1 cellular context compared by ENCODE assay signal in the genomic region with DNA sequence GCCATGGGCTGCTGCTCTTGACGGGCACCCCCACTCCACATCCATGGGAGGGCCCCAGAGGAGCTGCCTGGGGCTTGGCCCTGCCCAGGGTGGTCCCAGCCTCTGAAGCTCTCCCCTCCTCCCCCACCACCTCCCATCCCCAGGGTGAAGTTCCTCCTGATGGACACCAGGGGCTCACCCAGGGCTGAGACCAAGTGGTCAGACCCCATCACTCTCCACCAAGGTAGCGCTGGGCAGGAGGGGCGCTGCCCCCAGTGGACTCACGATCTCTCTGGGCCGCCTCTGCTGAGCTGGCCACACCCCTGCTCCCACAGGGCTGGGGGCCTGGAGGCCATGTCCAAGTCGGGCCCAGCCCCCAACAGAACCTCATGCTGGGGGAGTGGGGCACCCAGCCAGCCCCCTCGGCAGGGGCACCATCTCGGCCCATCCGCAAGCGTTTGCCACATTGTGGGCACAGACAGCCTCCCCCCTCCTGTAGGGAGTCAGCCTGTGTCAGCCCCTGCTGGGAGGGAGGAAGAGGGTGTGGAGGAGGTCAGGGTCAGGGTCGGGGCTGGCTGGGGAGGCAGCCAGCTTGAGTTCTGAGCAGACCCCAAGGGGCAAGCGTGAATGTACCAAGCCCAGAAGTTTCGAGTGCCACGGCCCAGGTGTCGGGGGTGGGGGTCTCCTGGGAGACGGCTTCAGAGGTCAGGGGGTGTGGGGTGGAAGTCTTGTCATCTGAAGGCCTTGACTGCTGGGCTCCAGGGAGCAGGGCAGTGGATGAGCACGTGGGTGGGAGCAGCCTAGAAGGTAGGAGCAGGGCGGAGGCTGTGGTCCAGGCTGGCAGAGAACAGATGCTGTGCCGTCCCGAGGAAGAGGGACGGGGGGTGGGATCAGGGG.
TF ChIP-seq lines count a peak whose summit lies in the region.

No MANE protein-coding gene starts in this region.

TF ChIP-seq in GM12878, 131 proteins besides CTCF, POLR2A, EP300 and RAD21:
- no peak for TF ChIP-seq POLR2AphosphoS5 (IDR thresholded peaks at IDR 0.05; ENCODE audit: low read length)
- TF ChIP-seq, protein P1, sequence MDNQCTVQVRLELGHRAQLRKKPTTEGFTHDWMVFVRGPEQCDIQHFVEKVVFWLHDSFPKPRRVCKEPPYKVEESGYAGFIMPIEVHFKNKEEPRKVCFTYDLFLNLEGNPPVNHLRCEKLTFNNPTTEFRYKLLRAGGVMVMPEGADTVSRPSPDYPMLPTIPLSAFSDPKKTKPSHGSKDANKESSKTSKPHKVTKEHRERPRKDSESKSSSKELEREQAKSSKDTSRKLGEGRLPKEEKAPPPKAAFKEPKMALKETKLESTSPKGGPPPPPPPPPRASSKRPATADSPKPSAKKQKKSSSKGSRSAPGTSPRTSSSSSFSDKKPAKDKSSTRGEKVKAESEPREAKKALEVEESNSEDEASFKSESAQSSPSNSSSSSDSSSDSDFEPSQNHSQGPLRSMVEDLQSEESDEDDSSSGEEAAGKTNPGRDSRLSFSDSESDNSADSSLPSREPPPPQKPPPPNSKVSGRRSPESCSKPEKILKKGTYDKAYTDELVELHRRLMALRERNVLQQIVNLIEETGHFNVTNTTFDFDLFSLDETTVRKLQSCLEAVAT (IDR thresholded peaks at IDR 0.05) = no peak
- TF ChIP-seq ZBED1 (IDR thresholded peaks at IDR 0.05; ENCODE audit: borderline replicate concordance) = no peak
- no peak for TF ChIP-seq JUND (IDR thresholded peaks at IDR 0.05; ENCODE audit: low read depth, low read length)
- TF ChIP-seq, protein P2, sequence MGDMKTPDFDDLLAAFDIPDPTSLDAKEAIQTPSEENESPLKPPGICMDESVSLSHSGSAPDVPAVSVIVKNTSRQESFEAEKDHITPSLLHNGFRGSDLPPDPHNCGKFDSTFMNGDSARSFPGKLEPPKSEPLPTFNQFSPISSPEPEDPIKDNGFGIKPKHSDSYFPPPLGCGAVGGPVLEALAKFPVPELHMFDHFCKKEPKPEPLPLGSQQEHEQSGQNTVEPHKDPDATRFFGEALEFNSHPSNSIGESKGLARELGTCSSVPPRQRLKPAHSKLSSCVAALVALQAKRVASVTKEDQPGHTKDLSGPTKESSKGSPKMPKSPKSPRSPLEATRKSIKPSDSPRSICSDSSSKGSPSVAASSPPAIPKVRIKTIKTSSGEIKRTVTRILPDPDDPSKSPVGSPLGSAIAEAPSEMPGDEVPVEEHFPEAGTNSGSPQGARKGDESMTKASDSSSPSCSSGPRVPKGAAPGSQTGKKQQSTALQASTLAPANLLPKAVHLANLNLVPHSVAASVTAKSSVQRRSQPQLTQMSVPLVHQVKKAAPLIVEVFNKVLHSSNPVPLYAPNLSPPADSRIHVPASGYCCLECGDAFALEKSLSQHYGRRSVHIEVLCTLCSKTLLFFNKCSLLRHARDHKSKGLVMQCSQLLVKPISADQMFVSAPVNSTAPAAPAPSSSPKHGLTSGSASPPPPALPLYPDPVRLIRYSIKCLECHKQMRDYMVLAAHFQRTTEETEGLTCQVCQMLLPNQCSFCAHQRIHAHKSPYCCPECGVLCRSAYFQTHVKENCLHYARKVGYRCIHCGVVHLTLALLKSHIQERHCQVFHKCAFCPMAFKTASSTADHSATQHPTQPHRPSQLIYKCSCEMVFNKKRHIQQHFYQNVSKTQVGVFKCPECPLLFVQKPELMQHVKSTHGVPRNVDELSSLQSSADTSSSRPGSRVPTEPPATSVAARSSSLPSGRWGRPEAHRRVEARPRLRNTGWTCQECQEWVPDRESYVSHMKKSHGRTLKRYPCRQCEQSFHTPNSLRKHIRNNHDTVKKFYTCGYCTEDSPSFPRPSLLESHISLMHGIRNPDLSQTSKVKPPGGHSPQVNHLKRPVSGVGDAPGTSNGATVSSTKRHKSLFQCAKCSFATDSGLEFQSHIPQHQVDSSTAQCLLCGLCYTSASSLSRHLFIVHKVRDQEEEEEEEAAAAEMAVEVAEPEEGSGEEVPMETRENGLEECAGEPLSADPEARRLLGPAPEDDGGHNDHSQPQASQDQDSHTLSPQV (IDR thresholded peaks at IDR 0.05) = no peak
- TF ChIP-seq, protein P3, sequence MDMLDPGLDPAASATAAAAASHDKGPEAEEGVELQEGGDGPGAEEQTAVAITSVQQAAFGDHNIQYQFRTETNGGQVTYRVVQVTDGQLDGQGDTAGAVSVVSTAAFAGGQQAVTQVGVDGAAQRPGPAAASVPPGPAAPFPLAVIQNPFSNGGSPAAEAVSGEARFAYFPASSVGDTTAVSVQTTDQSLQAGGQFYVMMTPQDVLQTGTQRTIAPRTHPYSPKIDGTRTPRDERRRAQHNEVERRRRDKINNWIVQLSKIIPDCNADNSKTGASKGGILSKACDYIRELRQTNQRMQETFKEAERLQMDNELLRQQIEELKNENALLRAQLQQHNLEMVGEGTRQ (IDR thresholded peaks at IDR 0.05; ENCODE audit: borderline replicate concordance, low read depth, low read length) = no peak
- TF ChIP-seq, protein P4, sequence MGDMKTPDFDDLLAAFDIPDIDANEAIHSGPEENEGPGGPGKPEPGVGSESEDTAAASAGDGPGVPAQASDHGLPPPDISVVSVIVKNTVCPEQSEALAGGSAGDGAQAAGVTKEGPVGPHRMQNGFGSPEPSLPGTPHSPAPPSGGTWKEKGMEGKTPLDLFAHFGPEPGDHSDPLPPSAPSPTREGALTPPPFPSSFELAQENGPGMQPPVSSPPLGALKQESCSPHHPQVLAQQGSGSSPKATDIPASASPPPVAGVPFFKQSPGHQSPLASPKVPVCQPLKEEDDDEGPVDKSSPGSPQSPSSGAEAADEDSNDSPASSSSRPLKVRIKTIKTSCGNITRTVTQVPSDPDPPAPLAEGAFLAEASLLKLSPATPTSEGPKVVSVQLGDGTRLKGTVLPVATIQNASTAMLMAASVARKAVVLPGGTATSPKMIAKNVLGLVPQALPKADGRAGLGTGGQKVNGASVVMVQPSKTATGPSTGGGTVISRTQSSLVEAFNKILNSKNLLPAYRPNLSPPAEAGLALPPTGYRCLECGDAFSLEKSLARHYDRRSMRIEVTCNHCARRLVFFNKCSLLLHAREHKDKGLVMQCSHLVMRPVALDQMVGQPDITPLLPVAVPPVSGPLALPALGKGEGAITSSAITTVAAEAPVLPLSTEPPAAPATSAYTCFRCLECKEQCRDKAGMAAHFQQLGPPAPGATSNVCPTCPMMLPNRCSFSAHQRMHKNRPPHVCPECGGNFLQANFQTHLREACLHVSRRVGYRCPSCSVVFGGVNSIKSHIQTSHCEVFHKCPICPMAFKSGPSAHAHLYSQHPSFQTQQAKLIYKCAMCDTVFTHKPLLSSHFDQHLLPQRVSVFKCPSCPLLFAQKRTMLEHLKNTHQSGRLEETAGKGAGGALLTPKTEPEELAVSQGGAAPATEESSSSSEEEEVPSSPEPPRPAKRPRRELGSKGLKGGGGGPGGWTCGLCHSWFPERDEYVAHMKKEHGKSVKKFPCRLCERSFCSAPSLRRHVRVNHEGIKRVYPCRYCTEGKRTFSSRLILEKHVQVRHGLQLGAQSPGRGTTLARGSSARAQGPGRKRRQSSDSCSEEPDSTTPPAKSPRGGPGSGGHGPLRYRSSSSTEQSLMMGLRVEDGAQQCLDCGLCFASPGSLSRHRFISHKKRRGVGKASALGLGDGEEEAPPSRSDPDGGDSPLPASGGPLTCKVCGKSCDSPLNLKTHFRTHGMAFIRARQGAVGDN (IDR thresholded peaks at IDR 0.05) = no peak
- TF ChIP-seq, protein P5, sequence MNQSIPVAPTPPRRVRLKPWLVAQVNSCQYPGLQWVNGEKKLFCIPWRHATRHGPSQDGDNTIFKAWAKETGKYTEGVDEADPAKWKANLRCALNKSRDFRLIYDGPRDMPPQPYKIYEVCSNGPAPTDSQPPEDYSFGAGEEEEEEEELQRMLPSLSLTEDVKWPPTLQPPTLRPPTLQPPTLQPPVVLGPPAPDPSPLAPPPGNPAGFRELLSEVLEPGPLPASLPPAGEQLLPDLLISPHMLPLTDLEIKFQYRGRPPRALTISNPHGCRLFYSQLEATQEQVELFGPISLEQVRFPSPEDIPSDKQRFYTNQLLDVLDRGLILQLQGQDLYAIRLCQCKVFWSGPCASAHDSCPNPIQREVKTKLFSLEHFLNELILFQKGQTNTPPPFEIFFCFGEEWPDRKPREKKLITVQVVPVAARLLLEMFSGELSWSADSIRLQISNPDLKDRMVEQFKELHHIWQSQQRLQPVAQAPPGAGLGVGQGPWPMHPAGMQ (IDR thresholded peaks at IDR 0.05; ENCODE audit: borderline replicate concordance) = no peak
- TF ChIP-seq TCF3 (IDR thresholded peaks at IDR 0.05; ENCODE audit: borderline replicate concordance, insufficient read depth, low read depth, low read length) = no peak
- TF ChIP-seq, protein P6, sequence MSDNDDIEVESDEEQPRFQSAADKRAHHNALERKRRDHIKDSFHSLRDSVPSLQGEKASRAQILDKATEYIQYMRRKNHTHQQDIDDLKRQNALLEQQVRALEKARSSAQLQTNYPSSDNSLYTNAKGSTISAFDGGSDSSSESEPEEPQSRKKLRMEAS (IDR thresholded peaks at IDR 0.05; ENCODE audit: low read depth, low read length) = no peak
- no peak for TF ChIP-seq CHD4 (IDR thresholded peaks at IDR 0.05)
- no peak for TF ChIP-seq YY1 (IDR thresholded peaks at IDR 0.05; ENCODE audit: low read depth, low read length)
- TF ChIP-seq SMAD1 (IDR thresholded peaks at IDR 0.05; ENCODE audit: low read depth, partially characterized antibody) = no peak
- no peak for TF ChIP-seq BMI1 (IDR thresholded peaks at IDR 0.05; ENCODE audit: borderline replicate concordance)
- TF ChIP-seq SPI1 (IDR thresholded peaks at IDR 0.05; ENCODE audit: borderline replicate concordance, insufficient read depth, low read depth, low read length) = no peak
